9 cellular contexts compared by ENCODE assay signal in genomic region chr4:94507708-94508107, GRCh38. TPM values are rescaled to one million over a fixed set of nuclear protein-coding genes. Genes with fewer than 3 reads are reported as not detected.
DNase-seq lines count a peak whose midpoint lies in the region; ATAC-seq, FAIRE-seq and TF ChIP-seq lines count a peak whose summit lies in the region.
"Had no signal": no experiment of that assay in that cellular context is flagged by ENCODE, and none has a peak within 500 bp of the region (broad histone marks: within the 10 kb centered on the region; RNA-seq: fewer than 3 reads in every experiment).

No MANE protein-coding gene starts in this region.

- H3K4me3 Mint-ChIP-seq in T-cell, result no peak overlapping the region
- H3K4me3 Mint-ChIP-seq in activated CD4-positive, alpha-beta T cell treated with anti-CD3 and anti-CD28 coated beads, Interleukin-2, amount 10 ng/mL, durations not matched to agents 24 days and 14 days, result no peak overlapping the region
- H3K4me3 Mint-ChIP-seq: CD14-positive monocyte had no signal

- no peak for TF ChIP-seq CTCF in ascending aorta (IDR thresholded peaks at IDR 0.05)

- peaks cover 3 to 13% (median 6%) of the 10 kb centered on the region in 3 donors for H3K4me1 Mint-ChIP-seq in T-cell
- H3K4me1 Mint-ChIP-seq in activated CD4-positive, alpha-beta T cell treated with anti-CD3 and anti-CD28 coated beads, Interleukin-2, amount 10 ng/mL, durations not matched to agents 24 days and 14 days, result peaks cover 6% of the 10 kb centered on the region

- peak; percentile 96 to 99 for ATAC-seq in activated naive CD4-positive, alpha-beta T cell treated with anti-CD3 and anti-CD28 coated beads, Interleukin-2, amount 50 U/mL, for 72 hours
- ATAC-seq in left colon (peak; percentile 86), T-cell (replicated peaks in 1 of 4) (no peak)

- CTCF ChIA-PET in T-cell (lab: Charles Lee), result interaction anchor here in 1 of 2 donors (0.6 kb wide), 1 partner anchor 169 kb away, joined by 3 read pairs; no protein-coding TSS in a partner anchor

- H3K4me3 ChIP-seq in ascending aorta, result no peak overlapping the region

- H3K36me3 Mint-ChIP-seq in activated naive CD4-positive, alpha-beta T cell treated with anti-CD3 and anti-CD28 coated beads, Interleukin-2, amount 50 U/mL, for 72 hours, result no peaks in the 10 kb centered on the region
- H3K36me3 Mint-ChIP-seq in T-cell, result peaks cover 16% of the 10 kb centered on the region
- H3K36me3 Mint-ChIP-seq in activated CD4-positive, alpha-beta T cell treated with anti-CD3 and anti-CD28 coated beads, Interleukin-2, amount 10 ng/mL, durations not matched to agents 24 days and 14 days (ENCODE audit: low read depth), result no peaks in the 10 kb centered on the region

- peak in 1 of 2 donors; percentile 7 for DNase-seq in activated naive CD4-positive, alpha-beta T cell treated with anti-CD3 and anti-CD28 coated beads, Interleukin-2, amount 50 U/mL, for 72 hours (ENCODE audit: low spot score in 2 of 2)
- DNase-seq in activated naive CD4-positive, alpha-beta T cell treated with Interleukin-2 at 50 U/mL for 16 hours, result no peak
- DNase-seq in ascending aorta (ENCODE audit: low spot score in 2 of 2) (peak in 1 of 2 donors; percentile 86), left colon (peak in 1 of 2 donors; percentile 36), urothelium cell line (ENCODE audit: low spot score) (peak; percentile 25), T-cell (no peak), GM19240 (ENCODE audit: insufficient read length, low spot score) (no peak)
- no peak for DNase-seq in activated CD4-positive, alpha-beta T cell treated with anti-CD3 and anti-CD28 coated beads, Interleukin-2, amount 10 ng/mL, durations not matched to agents 24 days and 14 days

- no peaks in the 10 kb centered on the region for H3K9me3 Mint-ChIP-seq in activated naive CD4-positive, alpha-beta T cell treated with anti-CD3 and anti-CD28 coated beads, Interleukin-2, amount 50 U/mL, for 72 hours
- H3K9me3 Mint-ChIP-seq in T-cell, result peaks cover 0 to 2% (median 0%) of the 10 kb centered on the region in 3 donors
- H3K9me3 Mint-ChIP-seq in activated CD4-positive, alpha-beta T cell treated with anti-CD3 and anti-CD28 coated beads, Interleukin-2, amount 10 ng/mL, durations not matched to agents 24 days and 14 days, result no peaks in the 10 kb centered on the region

- H3K9me3 ChIP-seq in ascending aorta, result no peaks in the 10 kb centered on the region

- no peak for FAIRE-seq in urothelium cell line (lab: Jason Lieb, UNC)

- POLR2A ChIA-PET in T-cell (lab: Charles Lee), result no interaction called here

- intact Hi-C loops in ascending aorta (cut with DNase I) (loop anchor here (5.0 kb wide), 1 partner anchor 50 kb away; no protein-coding TSS in a partner anchor), left colon (cut with DNase I, micrococcal nuclease) (no loop called here)
- intact Hi-C loops in activated CD4-positive, alpha-beta T cell treated with anti-CD3 and anti-CD28 coated beads, Interleukin-2, amount 10 ng/mL, durations not matched to agents 24 days and 14 days (cut with micrococcal nuclease), result no loop called here

- no peaks in the 10 kb centered on the region for H3K27me3 ChIP-seq in ascending aorta

- peak overlapping the region; percentile 43 to 70 for H3K27ac ChIP-seq in ascending aorta

- no peaks in the 10 kb centered on the region for H3K36me3 ChIP-seq in ascending aorta

- peaks cover 7 to 65% of the 10 kb centered on the region in 2 donors for H3K4me1 ChIP-seq in ascending aorta

- H3K27me3 Mint-ChIP-seq in T-cell, result no peaks in the 10 kb centered on the region
- H3K27me3 Mint-ChIP-seq in activated CD4-positive, alpha-beta T cell treated with anti-CD3 and anti-CD28 coated beads, Interleukin-2, amount 10 ng/mL, durations not matched to agents 24 days and 14 days, result no peaks in the 10 kb centered on the region

- H3K27ac Mint-ChIP-seq in activated naive CD4-positive, alpha-beta T cell treated with anti-CD3 and anti-CD28 coated beads, Interleukin-2, amount 50 U/mL, for 72 hours, result no peak overlapping the region
- no peak overlapping the region for H3K27ac Mint-ChIP-seq in T-cell
- H3K27ac Mint-ChIP-seq in activated CD4-positive, alpha-beta T cell treated with anti-CD3 and anti-CD28 coated beads, Interleukin-2, amount 10 ng/mL, durations not matched to agents 24 days and 14 days, result no peak overlapping the region

RNA-seq across cellular contexts. Expression of gene PDLIM5, which starts 56.0 kb away (rescaled TPM):
- total RNA-seq in activated naive CD4-positive, alpha-beta T cell treated with anti-CD3 and anti-CD28 coated beads, Interleukin-2, amount 50 U/mL, for 72 hours, result 10 to 100 TPM; 18.6 to 21.8 TPM
- total RNA-seq in ascending aorta (103 TPM), left colon (100 to 1,000 TPM; 148 to 153 TPM), T-cell (10 to 100 TPM; 27.1 to 32.0 (median 29.6) TPM)
- 16.5 and 17.8 TPM in 2 replicates for total RNA-seq in activated CD4-positive, alpha-beta T cell treated with anti-CD3 and anti-CD28 coated beads, Interleukin-2, amount 10 ng/mL, durations not matched to agents 24 days and 14 days

Comparison
In these comparisons a context has a peak if more than half of its experiments do, and no peak if none do; other contexts are left out.
1. ATAC-seq: peak in activated naive CD4-positive, alpha-beta T cell treated with anti-CD3 and anti-CD28 coated beads, Interleukin-2, amount 50 U/mL, for 72 hours (2 of 2) and left colon (single experiment); none in T-cell (0 of 4).